1 cellular context compared by ENCODE assay signal in genomic region chr5:122774861-122775712, GRCh38.
TF ChIP-seq lines count a peak whose summit lies in the region.

Gene SNX2 (plus strand): TSS chr5:122775080. CDS start chr5:122775104, 24 bp downstream.

TF ChIP-seq in SK-N-SH, 30 proteins besides CTCF, POLR2A, EP300 and RAD21 (continued from another document):
- TF ChIP-seq USF1 (IDR thresholded peaks at IDR 0.05; ENCODE audit: borderline replicate concordance, low read depth) (peak; percentile 91), FOXJ3 (CRISPR knock-in tag; IDR thresholded peaks at IDR 0.05) (no peak), REST (IDR thresholded peaks at IDR 0.05; ENCODE audit: low read depth, low read length) (0 out of 2 replicates have a peak, but pooled peaks have one; percentile 20), TCF12 (IDR thresholded peaks at IDR 0.05) (no peak), MXI1 (IDR thresholded peaks at IDR 0.05; ENCODE audit: low read depth, low read length) (peak; percentile 33; the same call in 1 of the 2 replicates), SMC3 (IDR thresholded peaks at IDR 0.05; ENCODE audit: low read depth, low read length) (no peak), POLR2AphosphoS5 (IDR thresholded peaks at IDR 0.05; ENCODE audit: low read depth, low read length) (peak; percentile 71)
